9 cellular contexts compared by ENCODE assay signal in genomic region chr18:55236150-55236931, GRCh38.
A peak's percentile ranks its signal among the peaks of the same experiment; 100 is the strongest.
DNase-seq lines count a peak whose midpoint lies in the region; ATAC-seq and TF ChIP-seq lines count a peak whose summit lies in the region.
"Had no signal": no experiment of that assay in that cellular context is flagged by ENCODE, and none has a peak within 500 bp of the region (broad histone marks: within the 10 kb centered on the region; RNA-seq: fewer than 3 reads in every experiment).

No MANE protein-coding gene starts in this region.

- no peak overlapping the region for H3K9ac ChIP-seq in adipocyte (ENCODE audit: low read length)
- H3K9ac ChIP-seq in subcutaneous abdominal adipose tissue (ENCODE audit: low read length in 5 of 5): no peak overlapping the region

- DNase-seq in Right ventricle myocardium inferior (ENCODE audit: missing footprints) (no peak), right atrium auricular region (ENCODE audit: low spot score) (no peak), adipocyte (ENCODE audit: low read depth) (peak; percentile 65), NCI-H774 (lab: John Stamatoyannopoulos, UW) (no peak)
- DNase-seq in activated CD8-positive, alpha-beta T cell treated with anti-CD3 and anti-CD28 coated beads for 36 hours: no peak
- DNase-seq in activated effector memory CD4-positive, alpha-beta T cell treated with Interleukin-2 at 50 U/mL for 16 hours: no peak
- DNase-seq: posterior cingulate gyrus had no signal

- no peaks in the 10 kb centered on the region for H3K4me1 Mint-ChIP-seq in activated CD8-positive, alpha-beta T cell treated with anti-CD3 and anti-CD28 coated beads for 36 hours (ENCODE audit: low read depth)

- H3K4me3 ChIP-seq in right atrium auricular region (no peak overlapping the region), adipocyte (ENCODE audit: low read length) (no peak overlapping the region), subcutaneous abdominal adipose tissue (ENCODE audit: low read depth in 1 of 5, low read length in 5 of 5) (no peak overlapping the region)

- no peak overlapping the region for H3K4me3 Mint-ChIP-seq in activated CD8-positive, alpha-beta T cell treated with anti-CD3 and anti-CD28 coated beads for 36 hours

- H3K27ac ChIP-seq in right atrium auricular region: peak overlapping the region in 1 of 2 donors; percentile 7
- H3K27ac ChIP-seq in subcutaneous abdominal adipose tissue (ENCODE audit: low read depth, low read length): peak overlapping the region; percentile 6

- H3K27me3 Mint-ChIP-seq in activated CD8-positive, alpha-beta T cell treated with anti-CD3 and anti-CD28 coated beads for 36 hours: no peaks in the 10 kb centered on the region

- CTCF ChIA-PET in activated CD8-positive, alpha-beta T cell treated with anti-CD3 and anti-CD28 coated beads for 36 hours (lab: Charles Lee): no interaction called here

- H3K9me3 Mint-ChIP-seq in activated CD8-positive, alpha-beta T cell treated with anti-CD3 and anti-CD28 coated beads for 36 hours: no peaks in the 10 kb centered on the region

- H3K36me3 Mint-ChIP-seq in activated CD8-positive, alpha-beta T cell treated with anti-CD3 and anti-CD28 coated beads for 36 hours (ENCODE audit: low read depth): no peaks in the 10 kb centered on the region

- H3K36me3 ChIP-seq in right atrium auricular region: peaks cover 16% of the 10 kb centered on the region
- peaks cover 30% of the 10 kb centered on the region for H3K36me3 ChIP-seq in adipocyte (ENCODE audit: control insufficient read depth, insufficient read depth, low read length, severe bottlenecking)
- peaks cover 19 to 38% (median 29%) of the 10 kb centered on the region in 5 donors for H3K36me3 ChIP-seq in subcutaneous abdominal adipose tissue (ENCODE audit: control insufficient read depth in 5 of 5, insufficient read depth in 5 of 5, low read length in 5 of 5)

- no peaks in the 10 kb centered on the region for H3K27me3 ChIP-seq in right atrium auricular region
- H3K27me3 ChIP-seq in adipocyte (replicated peaks; ENCODE audit: control insufficient read depth, insufficient read depth, low read length): no peaks in the 10 kb centered on the region
- H3K27me3 ChIP-seq in subcutaneous abdominal adipose tissue (ENCODE audit: control insufficient read depth in 5 of 5, insufficient read depth in 4 of 5, low read length in 5 of 5): no peaks in the 10 kb centered on the region

- POLR2A ChIA-PET in activated CD8-positive, alpha-beta T cell treated with anti-CD3 and anti-CD28 coated beads for 36 hours (lab: Charles Lee): no interaction called here

- H3K27ac Mint-ChIP-seq in activated CD8-positive, alpha-beta T cell treated with anti-CD3 and anti-CD28 coated beads for 36 hours: no peak overlapping the region

- no peak for TF ChIP-seq CTCF in right atrium auricular region (IDR thresholded peaks at IDR 0.05)
- TF ChIP-seq CTCF in activated CD8-positive, alpha-beta T cell treated with anti-CD3 and anti-CD28 coated beads for 36 hours (IDR thresholded peaks at IDR 0.05): no peak

- H3K4me1 ChIP-seq in right atrium auricular region (peaks cover 0 to 43% of the 10 kb centered on the region in 2 donors), adipocyte (ENCODE audit: control insufficient read depth, insufficient read depth, low read length) (peaks cover 11% of the 10 kb centered on the region), subcutaneous abdominal adipose tissue (ENCODE audit: control insufficient read depth in 5 of 5, insufficient read depth in 5 of 5, low read length in 5 of 5) (peaks cover 0 to 39% (median 17%) of the 10 kb centered on the region in 5 donors)

- H3K9me3 ChIP-seq in right atrium auricular region: no peaks in the 10 kb centered on the region
- H3K9me3 ChIP-seq in adipocyte (ENCODE audit: control insufficient read depth, low read length): no peaks in the 10 kb centered on the region
- no peaks in the 10 kb centered on the region for H3K9me3 ChIP-seq in subcutaneous abdominal adipose tissue (ENCODE audit: control insufficient read depth in 5 of 5, low read length in 5 of 5)

- ATAC-seq in Right ventricle myocardium inferior (peak; percentile 84), HG03135 (IDR thresholded peaks at IDR 0.05; ENCODE audit: unreplicated experiment) (peak; percentile 50)
- no peak for ATAC-seq in activated CD8-positive, alpha-beta T cell treated with anti-CD3 and anti-CD28 coated beads for 36 hours

- intact Hi-C loops in Right ventricle myocardium inferior (cut with DNase I): loop anchor here (5.0 kb wide), 4 partner anchors 166 to 1341 kb away; no protein-coding TSS in a partner anchor
- intact Hi-C loops in activated CD8-positive, alpha-beta T cell treated with anti-CD3 and anti-CD28 coated beads for 36 hours (cut with micrococcal nuclease): loop anchor here (10.0 kb wide), 2 partner anchors 148 to 1338 kb away; no protein-coding TSS in a partner anchor
